Comparison of ENCODE assay signal across 24 cellular contexts in the genomic region with DNA sequence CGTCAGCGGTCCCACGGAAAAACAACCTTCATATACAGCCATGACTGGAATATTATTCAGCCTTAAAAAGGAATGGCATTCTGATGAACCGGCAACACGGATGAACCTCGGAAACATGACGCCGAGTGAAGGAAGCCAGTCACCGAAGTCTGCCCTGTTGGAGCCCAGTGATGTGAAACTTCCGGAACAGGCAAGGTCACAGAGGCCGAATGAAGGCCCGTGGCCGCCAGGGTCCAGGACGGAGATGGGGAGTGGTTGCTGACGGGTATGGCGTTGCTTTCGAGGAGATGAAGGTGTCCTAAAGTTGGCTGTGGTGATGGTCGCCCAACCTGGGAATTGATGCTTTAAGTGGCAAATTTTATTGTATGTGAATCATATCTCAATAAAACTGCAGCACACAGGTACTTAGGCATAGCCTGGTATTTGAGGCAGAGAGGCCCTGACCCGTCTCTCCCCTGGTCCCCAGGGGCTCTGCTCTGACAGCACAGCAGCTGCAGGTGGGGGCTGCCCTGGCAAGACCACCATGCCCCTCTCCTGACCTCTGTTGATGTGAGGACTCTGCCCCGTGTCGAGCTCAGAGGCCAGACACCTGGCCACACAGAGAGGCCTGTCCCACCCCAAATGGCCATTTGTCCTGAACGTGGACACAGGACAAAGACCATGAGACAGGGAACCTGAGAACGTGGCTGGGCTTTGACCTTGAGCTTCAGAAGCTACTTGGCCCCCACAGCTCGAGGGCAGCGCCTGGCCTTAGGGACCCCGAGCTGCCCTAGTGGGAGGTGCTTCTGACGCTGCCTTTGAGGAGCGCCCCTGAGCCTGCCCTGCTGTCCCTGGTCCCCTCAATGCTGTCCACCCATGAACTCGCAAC.
"Had no signal": no experiment of that assay in that cellular context is flagged by ENCODE, and none has a peak within 500 bp of the region (broad histone marks: within the 10 kb centered on the region; RNA-seq: fewer than 3 reads in every experiment).

No MANE protein-coding gene starts in this region.

- H3K9me3 ChIP-seq: adrenal gland, breast epithelium had no signal

- ATAC-seq: activated CD4-positive, alpha-beta T cell treated with anti-CD3 and anti-CD28 coated beads for 36 hours; activated T-cell treated with anti-CD3 and anti-CD28 coated beads, Interleukin-2, amount 50 U/mL, for 72 hours; K562; PC-3; T-cell had no signal

- H3K27me3 ChIP-seq: adrenal gland, breast epithelium had no signal

- H3K27ac ChIP-seq: adrenal gland, breast epithelium, SK-N-MC, WERI-Rb-1 had no signal

- FAIRE-seq: K562, RCC 7860 had no signal

- DNase-seq: activated CD4-positive, alpha-beta memory T cell treated with anti-CD3 and anti-CD28 coated beads, Interleukin-2, amount 10 ng/mL, durations not matched to agents 7 days and 5 days; activated CD4-positive, alpha-beta T cell treated with anti-CD3 and anti-CD28 coated beads for 36 hours; activated CD4-positive, alpha-beta T cell treated with anti-CD3 and anti-CD28 coated beads, Interleukin-2, amount 50 U/mL, for 1 hour; activated gamma-delta T cell treated with Interleukin-2 at 50 U/mL for 16 hours; activated naive CD4-positive, alpha-beta T cell treated with anti-CD3 and anti-CD28 coated beads, Interleukin-2, amount 10 ng/mL, durations not matched to agents 7 days and 5 days; activated naive CD8-positive, alpha-beta T cell treated with anti-CD3 and anti-CD28 coated beads, Interleukin-2, amount 10 ng/mL, durations not matched to agents 7 days and 5 days; activated T-cell treated with anti-CD3 and anti-CD28 coated beads, Interleukin-2, amount 50 U/mL, for 72 hours; adrenal gland; anterior cingulate cortex; caudate nucleus; Karpas-422; MM.1S; NCI-H1105; NCI-H1436; NCI-H1694 treated with DMSO at 0.1 percent for 48 hours; NCI-H2029 treated with DMSO at 0.1 percent for 48 hours; NCI-H524; PC-3; T-cell; WERI-Rb-1 had no signal

- H3K36me3 ChIP-seq: adrenal gland, breast epithelium had no signal

- H3K4me1 ChIP-seq: adrenal gland, breast epithelium had no signal

- H3K4me3 ChIP-seq: adrenal gland, breast epithelium, K562, SK-N-MC had no signal
